8 cellular contexts compared by ENCODE assay signal in the genomic region with DNA sequence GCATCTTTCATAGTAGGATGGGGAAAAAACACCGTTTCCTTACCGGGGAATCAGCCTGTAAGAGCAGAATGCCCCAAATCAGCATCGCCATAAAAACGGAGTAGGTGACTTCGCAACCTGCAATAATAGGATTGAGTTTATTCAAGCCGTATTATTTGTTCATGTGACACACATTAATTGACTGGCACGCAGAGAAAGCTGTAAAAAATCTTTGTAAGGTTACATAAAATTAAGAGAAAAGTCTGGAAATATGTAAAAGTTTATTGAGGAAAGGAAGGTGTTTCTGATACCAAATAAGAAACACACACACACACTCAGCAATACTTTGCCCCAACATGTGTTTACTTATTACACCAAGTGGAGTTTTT. TPM values are rescaled to one million over a fixed set of nuclear protein-coding genes. Genes with fewer than 3 reads are reported as not detected.
DNase-seq lines count a peak whose midpoint lies in the region; ATAC-seq and TF ChIP-seq lines count a peak whose summit lies in the region.

No MANE protein-coding gene starts in this region.

- H3K9me3 ChIP-seq in SJCRH30 (replicated peaks), result no peaks in the 10 kb centered on the region
- no peaks in the 10 kb centered on the region for H3K9me3 ChIP-seq in esophagus (ENCODE audit: control insufficient read depth in 2 of 2, insufficient read depth in 1 of 2, low read depth in 1 of 2, low read length in 1 of 2)
- no peaks in the 10 kb centered on the region for H3K9me3 ChIP-seq in parathyroid adenoma (ENCODE audit: control insufficient read depth, low read length)

- H3K9ac ChIP-seq in parathyroid adenoma, result no peak overlapping the region

- TF ChIP-seq CTCF in parathyroid adenoma (IDR thresholded peaks at IDR 0.05), result no peak

- peaks cover 12% of the 10 kb centered on the region for H3K79me2 ChIP-seq in parathyroid adenoma

- H3K27me3 ChIP-seq in SJCRH30 (no peaks in the 10 kb centered on the region), esophagus (ENCODE audit: control insufficient read depth in 1 of 2, insufficient read depth in 2 of 2, low read length in 2 of 2) (no peaks in the 10 kb centered on the region), parathyroid adenoma (ENCODE audit: control insufficient read depth, insufficient read depth, low read length) (no peaks in the 10 kb centered on the region)

- H3K4me1 ChIP-seq in SJCRH30 (no peaks in the 10 kb centered on the region), esophagus (ENCODE audit: control insufficient read depth in 2 of 2, insufficient read depth in 2 of 2, low read length in 1 of 2) (no peaks in the 10 kb centered on the region), parathyroid adenoma (peaks cover 10% of the 10 kb centered on the region)

- peak overlapping the region; percentile 33; the same call in 1 of the 2 replicates for H3K27ac ChIP-seq in SJCRH30
- H3K27ac ChIP-seq in esophagus (ENCODE audit: low read depth in 2 of 2, low read length in 1 of 2), result peak overlapping the region; percentile 90 to 94
- H3K27ac ChIP-seq in parathyroid adenoma, result peak overlapping the region; percentile 87

- WGBS in esophagus, 2 donors, result 12 to 14% methylated on average over 7 of the region's 7 CpGs

- H2AFZ ChIP-seq in parathyroid adenoma, result peak overlapping the region; percentile 81

- DNase-seq in DMS114 treated with DMSO at 0.1 percent for 48 hours (lab: John Stamatoyannopoulos, UW; ENCODE audit: unreplicated experiment) (peak; percentile 34), SJCRH30 (no peak), CD1c-positive myeloid dendritic cell (ENCODE audit: extremely low spot score) (no peak)
- DNase-seq in activated CD8-positive, alpha-beta memory T cell treated with anti-CD3 and anti-CD28 coated beads for 24 hours, result no peak

- peak overlapping the region; percentile 98 for H3K4me2 ChIP-seq in parathyroid adenoma (ENCODE audit: low read length)

- H3K36me3 ChIP-seq in SJCRH30 (peaks cover 2% of the 10 kb centered on the region; the same call in 1 of the 2 replicates), esophagus (ENCODE audit: control insufficient read depth in 2 of 2, insufficient read depth in 2 of 2, low read length in 1 of 2) (no peaks in the 10 kb centered on the region), parathyroid adenoma (ENCODE audit: control insufficient read depth, insufficient read depth, low read length) (no peaks in the 10 kb centered on the region)

- H3K4me3 ChIP-seq in SJCRH30 (peak overlapping the region; percentile 76), esophagus (ENCODE audit: low read depth in 1 of 2, low read length in 2 of 2) (peak overlapping the region; percentile 68), parathyroid adenoma (ENCODE audit: low read depth, low read length) (peak overlapping the region; percentile 86)

- ATAC-seq in HG02885 (IDR thresholded peaks at IDR 0.05; ENCODE audit: poor library complexity, unreplicated experiment), result no peak
- no peak for ATAC-seq in HG03025 (IDR thresholded peaks at IDR 0.05; ENCODE audit: low FRiP score, unreplicated experiment)

RNA-seq across cellular contexts. Expression of a gene that starts 0.6 kb away (rescaled TPM):
- 18.6 and 27.5 TPM in 2 replicates for total RNA-seq in SJCRH30 (2014; rRNA removed; shearing (Covaris generic))
- polyA plus RNA-seq in esophagus, result 10 to 100 TPM in 1 of 2 donors, 1 to 10 TPM in 1; 6.0 to 11.0 TPM

RNA-seq across cellular contexts. Expression of a gene that starts 59.7 kb away (rescaled TPM):
- 29.3 and 34.9 TPM in 2 replicates for total RNA-seq in SJCRH30 (2014; rRNA removed; shearing (Covaris generic))
- polyA plus RNA-seq in esophagus, result 10 to 100 TPM in 1 of 2 donors, 1 to 10 TPM in 1; 4.9 to 12.2 TPM

Comparison
In these comparisons a context has a peak if more than half of its experiments do, and no peak if none do; other contexts are left out.
1. H3K27ac ChIP-seq: peak in every context shown above with its lines; median percentile 92 in esophagus; 87 in parathyroid adenoma; 33 in SJCRH30.